8 cellular contexts compared by ENCODE assay signal in the genomic region with DNA sequence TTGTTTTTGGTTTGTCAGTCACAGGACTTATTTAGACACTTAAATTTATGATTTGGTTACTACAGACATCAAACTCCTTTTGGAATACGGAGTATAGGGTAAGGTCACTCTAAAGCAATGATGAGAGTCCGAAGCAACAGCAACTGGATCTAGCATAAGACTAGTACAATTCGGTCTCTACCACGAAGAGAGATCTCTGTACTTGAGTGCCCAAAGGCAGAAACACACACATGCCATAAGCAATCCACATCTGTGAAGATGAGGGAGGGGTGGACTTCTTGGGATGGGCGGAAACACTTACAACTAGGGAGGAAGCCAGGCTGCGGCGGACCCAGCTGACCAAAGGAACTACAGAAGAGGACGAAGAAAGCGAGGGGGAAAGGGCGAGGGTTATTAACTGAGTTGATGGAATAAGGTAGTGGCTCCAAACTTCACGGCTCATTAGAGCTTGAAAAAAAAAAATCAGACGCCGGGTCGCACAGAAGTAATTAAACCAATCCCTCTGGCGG.
DNase-seq lines count a peak whose midpoint lies in the region; ATAC-seq and TF ChIP-seq lines count a peak whose summit lies in the region.

No MANE protein-coding gene starts in this region.

- H3K4me3 Mint-ChIP-seq in T-helper 1 cell treated with Interleukin-12 subunit alpha and Interleukin-12 subunit beta and Interleukin-4 antibody, amounts not matched to agents 30 μg/mL and 1 μg/mL, for 36 hours: peak overlapping the region; percentile 93
- peak overlapping the region; percentile 97 for H3K4me3 Mint-ChIP-seq in memory B cell

- H3K4me3 ChIP-seq in DND-41 (ENCODE audit: low read depth in 1 of 2, low read length in 2 of 2): peak overlapping the region; percentile 53 to 88

- ATAC-seq in DND-41 (ENCODE audit: insufficient read depth, low read depth): peak; percentile 43
- ATAC-seq in GM21367 (IDR thresholded peaks at IDR 0.05; ENCODE audit: unreplicated experiment): peak; percentile 18
- peak; percentile 18 for ATAC-seq in memory B cell (ENCODE audit: low read depth)
- peak; percentile 4 for ATAC-seq in stimulated activated naive CD8-positive, alpha-beta T cell treated with anti-CD3 and anti-CD28 coated beads, Interleukin-15, Interleukin-2, amounts not matched to agents 100 U/mL and 50 U/mL, for 24 hours

- H3K9me3 ChIP-seq in DND-41 (ENCODE audit: insufficient read depth, low read length, severe bottlenecking): no peaks in the 10 kb centered on the region

- H2AFZ ChIP-seq in DND-41 (ENCODE audit: low read depth, low read length): peak overlapping the region; percentile 99

- H3K27ac Mint-ChIP-seq in T-helper 1 cell treated with Interleukin-12 subunit alpha and Interleukin-12 subunit beta and Interleukin-4 antibody, amounts not matched to agents 30 μg/mL and 1 μg/mL, for 36 hours: peak overlapping the region; percentile 95
- H3K27ac Mint-ChIP-seq in memory B cell: peak overlapping the region; percentile 97

- TF ChIP-seq CTCF in DND-41 (IDR thresholded peaks at IDR 0.05; ENCODE audit: borderline replicate concordance, extremely low read depth, low read length, poor library complexity, severe bottlenecking): no peak

- peak overlapping the region; percentile 98 for H3K27ac ChIP-seq in DND-41 (ENCODE audit: low read length)

- no peaks in the 10 kb centered on the region for H3K27me3 ChIP-seq in DND-41 (ENCODE audit: insufficient read depth, low read length, poor library complexity)

- no peaks in the 10 kb centered on the region for H3K36me3 Mint-ChIP-seq in T-helper 1 cell treated with Interleukin-12 subunit alpha and Interleukin-12 subunit beta and Interleukin-4 antibody, amounts not matched to agents 30 μg/mL and 1 μg/mL, for 36 hours (ENCODE audit: low read depth)
- H3K36me3 Mint-ChIP-seq in memory B cell: peaks cover 5% of the 10 kb centered on the region

- peak overlapping the region; percentile 90 for H3K9ac ChIP-seq in DND-41 (ENCODE audit: low read depth, low read length)

- H3K9me3 Mint-ChIP-seq in T-helper 1 cell treated with Interleukin-12 subunit alpha and Interleukin-12 subunit beta and Interleukin-4 antibody, amounts not matched to agents 30 μg/mL and 1 μg/mL, for 36 hours: no peaks in the 10 kb centered on the region
- no peaks in the 10 kb centered on the region for H3K9me3 Mint-ChIP-seq in memory B cell

- H3K4me1 Mint-ChIP-seq in T-helper 1 cell treated with Interleukin-12 subunit alpha and Interleukin-12 subunit beta and Interleukin-4 antibody, amounts not matched to agents 30 μg/mL and 1 μg/mL, for 36 hours (ENCODE audit: low read depth): peaks cover 21% of the 10 kb centered on the region
- H3K4me1 Mint-ChIP-seq in memory B cell: peaks cover 20% of the 10 kb centered on the region

- H3K4me2 ChIP-seq in DND-41 (ENCODE audit: insufficient read depth, low read length): peak overlapping the region; percentile 80

- no peaks in the 10 kb centered on the region for H3K27me3 Mint-ChIP-seq in T-helper 1 cell treated with Interleukin-12 subunit alpha and Interleukin-12 subunit beta and Interleukin-4 antibody, amounts not matched to agents 30 μg/mL and 1 μg/mL, for 36 hours (ENCODE audit: low read depth)
- H3K27me3 Mint-ChIP-seq in memory B cell: no peaks in the 10 kb centered on the region

- peaks cover 23% of the 10 kb centered on the region for H3K4me1 ChIP-seq in DND-41 (ENCODE audit: insufficient read depth, low read length)

- DNase-seq in DND-41 (peak; percentile 33), HS-5 (ENCODE audit: low read depth) (peak; percentile 36), memory B cell (ENCODE audit: low spot score in 2 of 2) (no peak), NCI-H1105 (lab: John Stamatoyannopoulos, UW) (no peak)
- DNase-seq in effector CD4-positive, alpha-beta T cell: peak; percentile 2
- DNase-seq in stimulated activated naive CD8-positive, alpha-beta T cell treated with anti-CD3 and anti-CD28 coated beads, Interleukin-15, Interleukin-2, amounts not matched to agents 100 U/mL and 50 U/mL, for 24 hours: peak; percentile 38

- peaks cover 3% of the 10 kb centered on the region; the same call in 1 of the 2 replicates for H3K79me2 ChIP-seq in DND-41 (ENCODE audit: insufficient read depth, low read length)

- no peaks in the 10 kb centered on the region for H4K20me1 ChIP-seq in DND-41 (ENCODE audit: insufficient read depth, low read length)

- H3K36me3 ChIP-seq in DND-41 (ENCODE audit: insufficient read depth, low read length): no peaks in the 10 kb centered on the region

Comparison
In these comparisons a context has a peak if more than half of its experiments do, and no peak if none do; other contexts are left out.
1. DNase-seq: peak in DND-41 (single experiment), HS-5 (single experiment), effector CD4-positive, alpha-beta T cell (single experiment) and stimulated activated naive CD8-positive, alpha-beta T cell treated with anti-CD3 and anti-CD28 coated beads, Interleukin-15, Interleukin-2, amounts not matched to agents 100 U/mL and 50 U/mL, for 24 hours (single experiment); none in memory B cell (0 of 2) and NCI-H1105 (single experiment).
2. Peak in every context shown above with its lines, with median percentiles within 50 percentile points of each other: ATAC-seq.